Comparison of ENCODE assay signal across 23 cellular contexts in genomic region chr2:13308989-13309388, GRCh38.
DNase-seq lines count a peak whose midpoint lies in the region; ATAC-seq and TF ChIP-seq lines count a peak whose summit lies in the region.
"Had no signal": no experiment of that assay in that cellular context is flagged by ENCODE, and none has a peak within 500 bp of the region (broad histone marks: within the 10 kb centered on the region; RNA-seq: fewer than 3 reads in every experiment).

No MANE protein-coding gene starts in this region.

- H3K4me3 Mint-ChIP-seq in WTC11 = peak overlapping the region; percentile 21; the same call in 1 of the 2 replicates
- H3K4me3 Mint-ChIP-seq in type B pancreatic cell = peak overlapping the region; percentile 72
- H3K4me3 Mint-ChIP-seq: B cell, CD14-positive monocyte, H9, HFFc6 had no signal

- H3K9me3 ChIP-seq in HUES6 (ENCODE audit: control insufficient read depth, insufficient read depth, low read depth, low read length) (no peaks in the 10 kb centered on the region), uterus (no peaks in the 10 kb centered on the region)

- H3K27ac Mint-ChIP-seq in WTC11 (no peak overlapping the region), type B pancreatic cell (no peak overlapping the region)
- H3K27ac Mint-ChIP-seq: B cell, H9, HFFc6 had no signal

- H3K4me3 ChIP-seq in HUES6 (ENCODE audit: low read depth, low read length) (peak overlapping the region; percentile 38), uterus (no peak overlapping the region)
- H3K4me3 ChIP-seq: A549, K562 had no signal

- intact Hi-C loops in uterus (cut with DNase I; ENCODE audit: low total_unique reads) = no loop called here

- no peak for TF ChIP-seq POLR2A in uterus (IDR thresholded peaks at IDR 0.05)

- ATAC-seq in WTC11 (no peak), GM21367 (IDR thresholded peaks at IDR 0.05; ENCODE audit: unreplicated experiment) (no peak)
- ATAC-seq: A549, HepG2, K562, Panc1 had no signal

- H3K36me3 Mint-ChIP-seq in WTC11 (peaks cover 2% of the 10 kb centered on the region; the same call in 1 of the 2 replicates), type B pancreatic cell (no peaks in the 10 kb centered on the region)
- H3K36me3 Mint-ChIP-seq: CD14-positive monocyte had no signal

- H3K27ac ChIP-seq in HUES6 (ENCODE audit: low read depth, low read length) (no peak overlapping the region), epithelial cell of prostate (no peak overlapping the region), uterus (no peak overlapping the region)
- H3K27ac ChIP-seq: A549 had no signal

- CTCF ChIA-PET in WTC11 (lab: Charles Lee) = no interaction called here

- DNase-seq in WTC11 (ENCODE audit: low spot score) = no peak
- DNase-seq in epithelial cell of prostate (ENCODE audit: low read depth, low spot score) = peak; percentile 43
- DNase-seq in type B pancreatic cell (ENCODE audit: extremely low spot score, unreplicated experiment) = no peak
- no peak for DNase-seq in activated naive CD4-positive, alpha-beta T cell (lab: John Stamatoyannopoulos, UW)
- DNase-seq in uterus = no peak
- DNase-seq: DMS53, GDM1, H9, HFFc6, MM.1S, NCI-H1105, NCI-H2029, NCI-H226, NCI-H510A treated with DMSO at 0.1 percent for 48 hours, NCI-H82 had no signal

- TF ChIP-seq CTCF in WTC11 (IDR thresholded peaks at IDR 0.05) = no peak
- no peak for TF ChIP-seq CTCF in type B pancreatic cell (conservative IDR thresholded peaks at IDR 0.05)
- TF ChIP-seq CTCF in uterus (IDR thresholded peaks at IDR 0.05) = no peak

- H3K27me3 Mint-ChIP-seq in WTC11 (ENCODE audit: low read depth) (peaks cover 2% of the 10 kb centered on the region; the same call in 1 of the 2 replicates), type B pancreatic cell (no peaks in the 10 kb centered on the region)
- H3K27me3 Mint-ChIP-seq: B cell had no signal

- H3K9me3 Mint-ChIP-seq in WTC11 = peaks cover 22% of the 10 kb centered on the region
- peaks cover 11% of the 10 kb centered on the region for H3K9me3 Mint-ChIP-seq in type B pancreatic cell

- H3K4me1 ChIP-seq in HUES6 (ENCODE audit: control insufficient read depth, insufficient read depth, low read length) (no peaks in the 10 kb centered on the region), uterus (no peaks in the 10 kb centered on the region)
- H3K4me1 ChIP-seq: A549 had no signal

- POLR2A ChIA-PET in WTC11 (lab: Charles Lee) = no interaction called here

- peaks cover 6% of the 10 kb centered on the region for H3K4me1 Mint-ChIP-seq in WTC11
- H3K4me1 Mint-ChIP-seq in type B pancreatic cell (ENCODE audit: unreplicated experiment) = no peaks in the 10 kb centered on the region
- H3K4me1 Mint-ChIP-seq: B cell, CD14-positive monocyte had no signal

- H3K9ac ChIP-seq in HUES6 (ENCODE audit: low read length) = no peak overlapping the region

- H3K36me3 ChIP-seq in HUES6 (ENCODE audit: control insufficient read depth, insufficient read depth, low read length) = no peaks in the 10 kb centered on the region
- no peaks in the 10 kb centered on the region for H3K36me3 ChIP-seq in uterus

- H3K27me3 ChIP-seq in HUES6 (ENCODE audit: control insufficient read depth, insufficient read depth, low read length) (no peaks in the 10 kb centered on the region; the same call in 1 of the 2 replicates), uterus (no peaks in the 10 kb centered on the region)

TF ChIP-seq in WTC11, 78 proteins besides CTCF, POLR2A, EP300 and RAD21 (continues in another document):
- no peak for TF ChIP-seq JAZF1 (CRISPR knock-in tag; IDR thresholded peaks at IDR 0.05)
- no peak for TF ChIP-seq USF1 (CRISPR knock-in tag; IDR thresholded peaks at IDR 0.05)
- no peak for TF ChIP-seq FOXK1 (CRISPR knock-in tag; IDR thresholded peaks at IDR 0.05)
- TF ChIP-seq ZBTB43 (CRISPR knock-in tag; IDR thresholded peaks at IDR 0.05) = no peak
- no peak for TF ChIP-seq SMAD4 (CRISPR knock-in tag; IDR thresholded peaks at IDR 0.05)
- TF ChIP-seq ZNF423 (CRISPR knock-in tag; IDR thresholded peaks at IDR 0.05) = no peak
- TF ChIP-seq PRDM15 (CRISPR knock-in tag; IDR thresholded peaks at IDR 0.05) = no peak
- TF ChIP-seq HMGA2 (CRISPR knock-in tag; IDR thresholded peaks at IDR 0.05) = no peak
- no peak for TF ChIP-seq CREM (CRISPR knock-in tag; IDR thresholded peaks at IDR 0.05)
- no peak for TF ChIP-seq EMX1 (CRISPR knock-in tag; IDR thresholded peaks at IDR 0.05)
- no peak for TF ChIP-seq SMAD3 (CRISPR knock-in tag; IDR thresholded peaks at IDR 0.05; ENCODE audit: borderline replicate concordance)
- TF ChIP-seq AR (CRISPR knock-in tag; IDR thresholded peaks at IDR 0.05) = no peak
- no peak for TF ChIP-seq GRHL2 (CRISPR knock-in tag; IDR thresholded peaks at IDR 0.05; ENCODE audit: insufficient replicate concordance, severe bottlenecking)
- no peak for TF ChIP-seq PRRX2 (CRISPR knock-in tag; IDR thresholded peaks at IDR 0.05)
- no peak for TF ChIP-seq MAX (CRISPR knock-in tag; IDR thresholded peaks at IDR 0.05)
